8 cellular contexts compared by ENCODE assay signal in the genomic region with DNA sequence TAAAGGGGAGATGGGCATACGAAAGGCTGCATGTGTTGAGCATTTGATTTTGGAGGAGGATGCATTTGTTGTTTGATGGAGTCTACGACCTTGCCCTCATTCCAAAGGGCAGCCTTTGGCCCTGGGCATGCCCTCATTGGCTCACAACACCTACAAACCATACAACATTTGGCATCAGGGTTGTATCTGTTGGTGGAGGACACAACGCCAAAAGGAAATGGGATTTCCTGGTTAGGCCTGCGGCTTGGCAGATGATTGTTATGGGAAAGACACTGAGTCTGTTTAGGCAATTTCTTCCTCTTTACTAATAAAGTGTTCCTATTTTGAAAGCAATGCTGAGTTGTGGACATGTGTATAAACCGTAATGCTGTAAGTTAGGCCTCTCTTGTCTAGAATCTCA.
DNase-seq lines count a peak whose midpoint lies in the region; ATAC-seq, FAIRE-seq and TF ChIP-seq lines count a peak whose summit lies in the region.

No MANE protein-coding gene starts in this region.

- no peaks in the 10 kb centered on the region for H3K9me3 ChIP-seq in GM23248 (ENCODE audit: low read depth)

- FAIRE-seq in RCC 7860 (lab: Jason Lieb, UNC) = no peak

- peaks cover 2 to 6% of the 10 kb centered on the region in 2 donors for H3K9me3 Mint-ChIP-seq in natural killer cell

- peaks cover 59 to 65% of the 10 kb centered on the region in 2 donors for H3K4me1 Mint-ChIP-seq in natural killer cell

- H3K4me3 Mint-ChIP-seq in natural killer cell = peak overlapping the region; percentile 97

- H3K27ac ChIP-seq in caudate nucleus (ENCODE audit: low read depth, low read length) (peak overlapping the region; percentile 67), GM23248 (no peak overlapping the region)

- no peak overlapping the region for H3K9ac ChIP-seq in GM23248

- no peak overlapping the region for H3K4me2 ChIP-seq in GM23248 (ENCODE audit: unreplicated experiment)

- H3F3A ChIP-seq in GM23248 (ENCODE audit: insufficient read depth) = no peaks in the 10 kb centered on the region

- H3K79me2 ChIP-seq in GM23248 (ENCODE audit: insufficient read depth) = no peaks in the 10 kb centered on the region

- H2AFZ ChIP-seq in GM23248 = no peak overlapping the region

- H3K27me3 ChIP-seq in GM06990 (replicated peaks; ENCODE audit: control insufficient read depth, insufficient read depth, low read length) = no peaks in the 10 kb centered on the region
- H3K27me3 ChIP-seq in GM23248 (replicated peaks; ENCODE audit: insufficient read depth) = 0 out of 2 replicates have a peak, but pooled peaks cover 7% of the 10 kb centered on the region

- DNase-seq in GM06990 (ENCODE audit: extremely low read depth, insufficient read length) = no peak
- peak in 1 of 61 donors; percentile 20 for DNase-seq in caudate nucleus (lab: John Stamatoyannopoulos, UW)
- DNase-seq in natural killer cell = no peak
- DNase-seq in dedifferentiated amniotic fluid mesenchymal stem cell (ENCODE audit: extremely low spot score) = no peak
- no peak for DNase-seq in NCI-H187 treated with DMSO at 0.1 percent for 48 hours (lab: John Stamatoyannopoulos, UW)
- DNase-seq in GM23248 = no peak
- DNase-seq in RCC 7860 (ENCODE audit: low spot score) = no peak

- no peaks in the 10 kb centered on the region for H3K27me3 Mint-ChIP-seq in natural killer cell (ENCODE audit: low read depth in 2 of 2)

- intact Hi-C loops in natural killer cell (cut with micrococcal nuclease) = loop anchor here (2.0 kb wide), 1 partner anchor 261 kb away; the partner anchor contains the start of genes FAM210A and RNMT

- H3K4me1 ChIP-seq in GM23248 (ENCODE audit: insufficient read depth) = no peaks in the 10 kb centered on the region

- peak overlapping the region; percentile 91 to 96 for H3K27ac Mint-ChIP-seq in natural killer cell

- TF ChIP-seq CTCF in GM06990 (IDR thresholded peaks at IDR 0.05; ENCODE audit: insufficient read depth, low read length, poor library complexity, severe bottlenecking) (no peak), natural killer cell (IDR thresholded peaks at IDR 0.05) (no peak)

- no peaks in the 10 kb centered on the region for H4K20me1 ChIP-seq in GM23248 (ENCODE audit: insufficient read depth)

- H3K36me3 ChIP-seq in GM06990 (ENCODE audit: control insufficient read depth, insufficient read depth, low read length) (no peaks in the 10 kb centered on the region; the same call in 1 of the 2 replicates), GM23248 (ENCODE audit: low read depth) (no peaks in the 10 kb centered on the region)

- peak; percentile 13 for ATAC-seq in HG03354 (IDR thresholded peaks at IDR 0.05; ENCODE audit: poor library complexity, severe bottlenecking, unreplicated experiment)
- no peak for ATAC-seq in natural killer cell

- H3K36me3 Mint-ChIP-seq in natural killer cell = peaks cover 18% of the 10 kb centered on the region

- H3K4me3 ChIP-seq in GM06990 (replicated peaks; ENCODE audit: low read depth, low read length) (peak overlapping the region; percentile 61), GM23248 (no peak overlapping the region)

- in situ Hi-C loops in GM23248 (cut with MboI) = no loop called here

- H3K9me2 ChIP-seq in GM23248 (ENCODE audit: insufficient read depth) = no peaks in the 10 kb centered on the region

- WGBS in GM23248 (ENCODE audit: low coverage in 1 of 2, low lambda C conversion rate in 2 of 2, missing lambda C conversion rate in 2 of 2), 2 experiments = 68 to 73% methylated on average over 5 of the region's 5 CpGs
